1 cellular context compared by ENCODE assay signal in genomic region chr15:76931397-76932089, GRCh38.
TF ChIP-seq lines count a peak whose summit lies in the region.

A gene with protein sequence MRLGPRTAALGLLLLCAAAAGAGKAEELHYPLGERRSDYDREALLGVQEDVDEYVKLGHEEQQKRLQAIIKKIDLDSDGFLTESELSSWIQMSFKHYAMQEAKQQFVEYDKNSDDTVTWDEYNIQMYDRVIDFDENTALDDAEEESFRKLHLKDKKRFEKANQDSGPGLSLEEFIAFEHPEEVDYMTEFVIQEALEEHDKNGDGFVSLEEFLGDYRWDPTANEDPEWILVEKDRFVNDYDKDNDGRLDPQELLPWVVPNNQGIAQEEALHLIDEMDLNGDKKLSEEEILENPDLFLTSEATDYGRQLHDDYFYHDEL (plus strand): TSS chr15:76931749. CDS start chr15:76931842, 93 bp downstream.

TF ChIP-seq in HepG2, 621 proteins besides CTCF, POLR2A, EP300 and RAD21 (continued from another document and continues in another):
- TF ChIP-seq, protein P1, sequence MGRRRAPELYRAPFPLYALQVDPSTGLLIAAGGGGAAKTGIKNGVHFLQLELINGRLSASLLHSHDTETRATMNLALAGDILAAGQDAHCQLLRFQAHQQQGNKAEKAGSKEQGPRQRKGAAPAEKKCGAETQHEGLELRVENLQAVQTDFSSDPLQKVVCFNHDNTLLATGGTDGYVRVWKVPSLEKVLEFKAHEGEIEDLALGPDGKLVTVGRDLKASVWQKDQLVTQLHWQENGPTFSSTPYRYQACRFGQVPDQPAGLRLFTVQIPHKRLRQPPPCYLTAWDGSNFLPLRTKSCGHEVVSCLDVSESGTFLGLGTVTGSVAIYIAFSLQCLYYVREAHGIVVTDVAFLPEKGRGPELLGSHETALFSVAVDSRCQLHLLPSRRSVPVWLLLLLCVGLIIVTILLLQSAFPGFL (CRISPR knock-in tag; IDR thresholded peaks at IDR 0.05) = no peak
- TF ChIP-seq ZNF180 (CRISPR knock-in tag; IDR thresholded peaks at IDR 0.05; ENCODE audit: borderline replicate concordance, low read depth) (no peak), IRF9 (CRISPR knock-in tag; IDR thresholded peaks at IDR 0.05; ENCODE audit: borderline replicate concordance) (no peak), ZNF331 (CRISPR knock-in tag; IDR thresholded peaks at IDR 0.05) (peak; percentile 45; the same call in 1 of the 2 replicates), ZNF20 (CRISPR knock-in tag; IDR thresholded peaks at IDR 0.05) (no peak), ZMYM4 (CRISPR knock-in tag; IDR thresholded peaks at IDR 0.05) (peak; percentile 94), FOXA1 (IDR thresholded peaks at IDR 0.05) (no peak), FOXA1 (CRISPR knock-in tag; IDR thresholded peaks at IDR 0.05) (0 out of 2 replicates have a peak, but pooled peaks have one; percentile 0), ZNF414 (CRISPR knock-in tag; IDR thresholded peaks at IDR 0.05) (no peak), ZNF775 (CRISPR knock-in tag; IDR thresholded peaks at IDR 0.05; ENCODE audit: borderline replicate concordance) (no peak), ZNF101 (CRISPR knock-in tag; IDR thresholded peaks at IDR 0.05; ENCODE audit: borderline replicate concordance, low read depth) (no peak), IRF2 (CRISPR knock-in tag; IDR thresholded peaks at IDR 0.05) (peak; percentile 42; the same call in 1 of the 2 replicates), SAP130 (CRISPR knock-in tag; IDR thresholded peaks at IDR 0.05; ENCODE audit: low read depth) (peak; percentile 87), GPN1 (CRISPR knock-in tag; IDR thresholded peaks at IDR 0.05; ENCODE audit: borderline replicate concordance) (no peak), SATB2 (CRISPR knock-in tag; IDR thresholded peaks at IDR 0.05) (no peak), ZNF567 (CRISPR knock-in tag; IDR thresholded peaks at IDR 0.05; ENCODE audit: borderline replicate concordance) (no peak), PPARG (CRISPR knock-in tag; conservative IDR thresholded peaks at IDR 0.05) (0 out of 2 replicates have a peak, but pooled peaks have one; percentile 21), BRCA1 (CRISPR knock-in tag; IDR thresholded peaks at IDR 0.05) (no peak), CHD4 (IDR thresholded peaks at IDR 0.05; ENCODE audit: borderline replicate concordance, low read length) (no peak), ZNF446 (CRISPR knock-in tag; IDR thresholded peaks at IDR 0.05) (peak; percentile 90; the same call in 1 of the 2 replicates), GLI4 (CRISPR knock-in tag; IDR thresholded peaks at IDR 0.05; ENCODE audit: borderline replicate concordance) (no peak), TP53 (CRISPR knock-in tag; conservative IDR thresholded peaks at IDR 0.05) (no peak), TOPORS (CRISPR knock-in tag; IDR thresholded peaks at IDR 0.05) (0 out of 2 replicates have a peak, but pooled peaks have one; percentile 54), ZNF816 (CRISPR knock-in tag; IDR thresholded peaks at IDR 0.05; ENCODE audit: borderline replicate concordance) (no peak), RBAK (CRISPR knock-in tag; IDR thresholded peaks at IDR 0.05) (no peak), SNAPC2 (CRISPR knock-in tag; IDR thresholded peaks at IDR 0.05) (no peak), ZFP36L1 (CRISPR knock-in tag; IDR thresholded peaks at IDR 0.05) (peak; percentile 65; the same call in 1 of the 2 replicates), ZNF841 (CRISPR knock-in tag; IDR thresholded peaks at IDR 0.05; ENCODE audit: borderline replicate concordance) (no peak), ZNF44 (CRISPR knock-in tag; IDR thresholded peaks at IDR 0.05) (no peak), ZNF496 (CRISPR knock-in tag; IDR thresholded peaks at IDR 0.05; ENCODE audit: insufficient replicate concordance) (no peak), SALL2 (CRISPR knock-in tag; IDR thresholded peaks at IDR 0.05) (no peak; the same call in 1 of the 2 replicates), NFKBIZ (CRISPR knock-in tag; IDR thresholded peaks at IDR 0.05) (no peak), JARID2 (CRISPR knock-in tag; IDR thresholded peaks at IDR 0.05; ENCODE audit: insufficient replicate concordance) (no peak), RFX1 (IDR thresholded peaks at IDR 0.05) (no peak), CENPBD1 (CRISPR knock-in tag; IDR thresholded peaks at IDR 0.05; ENCODE audit: borderline replicate concordance, low read depth) (no peak), ESRRA (CRISPR knock-in tag; IDR thresholded peaks at IDR 0.05; ENCODE audit: low read depth) (0 out of 2 replicates have a peak, but pooled peaks have one; percentile 1), RCOR2 (CRISPR knock-in tag; IDR thresholded peaks at IDR 0.05) (no peak), GATAD1 (CRISPR knock-in tag; IDR thresholded peaks at IDR 0.05) (peak; percentile 63; the same call in 1 of the 2 replicates), KLF9 (CRISPR knock-in tag; IDR thresholded peaks at IDR 0.05; ENCODE audit: low read depth) (no peak), ZNF788 (CRISPR knock-in tag; IDR thresholded peaks at IDR 0.05; ENCODE audit: borderline replicate concordance) (peak; percentile 12; the same call in 1 of the 2 replicates), ZNF343 (CRISPR knock-in tag; IDR thresholded peaks at IDR 0.05) (0 out of 2 replicates have a peak, but pooled peaks have one; percentile 58), U2AF1 (optimal IDR thresholded peaks at IDR 0.05; ENCODE audit: low read depth, low read length) (no peak), AKAP8 (CRISPR knock-in tag; IDR thresholded peaks at IDR 0.05) (no peak), ZNF136 (CRISPR knock-in tag; IDR thresholded peaks at IDR 0.05; ENCODE audit: low read depth) (no peak), FOXK1 (CRISPR knock-in tag; IDR thresholded peaks at IDR 0.05; ENCODE audit: borderline replicate concordance, low read depth) (no peak), MBD4 (IDR thresholded peaks at IDR 0.05; ENCODE audit: borderline replicate concordance, low read length) (no peak), ZEB1 (IDR thresholded peaks at IDR 0.05; ENCODE audit: insufficient replicate concordance, low read depth) (no peak), KDM2A (CRISPR knock-in tag; IDR thresholded peaks at IDR 0.05; ENCODE audit: borderline replicate concordance, low read depth) (peak; percentile 80), ZNF619 (CRISPR knock-in tag; IDR thresholded peaks at IDR 0.05) (no peak), TEF (CRISPR knock-in tag; IDR thresholded peaks at IDR 0.05) (no peak), STAT5B (CRISPR knock-in tag; IDR thresholded peaks at IDR 0.05) (no peak), PHF8 (CRISPR knock-in tag; IDR thresholded peaks at IDR 0.05) (peak; percentile 79), ZNF510 (CRISPR knock-in tag; IDR thresholded peaks at IDR 0.05; ENCODE audit: low read depth) (no peak), NR2F2 (IDR thresholded peaks at IDR 0.05; ENCODE audit: borderline replicate concordance, low read depth) (no peak), ELF4 (CRISPR knock-in tag; IDR thresholded peaks at IDR 0.05; ENCODE audit: borderline replicate concordance) (no peak), NAIF1 (CRISPR knock-in tag; IDR thresholded peaks at IDR 0.05; ENCODE audit: borderline replicate concordance) (0 out of 2 replicates have a peak, but pooled peaks have one; percentile 13)
- TF ChIP-seq, protein P2, sequence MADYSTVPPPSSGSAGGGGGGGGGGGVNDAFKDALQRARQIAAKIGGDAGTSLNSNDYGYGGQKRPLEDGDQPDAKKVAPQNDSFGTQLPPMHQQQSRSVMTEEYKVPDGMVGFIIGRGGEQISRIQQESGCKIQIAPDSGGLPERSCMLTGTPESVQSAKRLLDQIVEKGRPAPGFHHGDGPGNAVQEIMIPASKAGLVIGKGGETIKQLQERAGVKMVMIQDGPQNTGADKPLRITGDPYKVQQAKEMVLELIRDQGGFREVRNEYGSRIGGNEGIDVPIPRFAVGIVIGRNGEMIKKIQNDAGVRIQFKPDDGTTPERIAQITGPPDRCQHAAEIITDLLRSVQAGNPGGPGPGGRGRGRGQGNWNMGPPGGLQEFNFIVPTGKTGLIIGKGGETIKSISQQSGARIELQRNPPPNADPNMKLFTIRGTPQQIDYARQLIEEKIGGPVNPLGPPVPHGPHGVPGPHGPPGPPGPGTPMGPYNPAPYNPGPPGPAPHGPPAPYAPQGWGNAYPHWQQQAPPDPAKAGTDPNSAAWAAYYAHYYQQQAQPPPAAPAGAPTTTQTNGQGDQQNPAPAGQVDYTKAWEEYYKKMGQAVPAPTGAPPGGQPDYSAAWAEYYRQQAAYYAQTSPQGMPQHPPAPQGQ (CRISPR knock-in tag; IDR thresholded peaks at IDR 0.05; ENCODE audit: borderline replicate concordance) = no peak
- TF ChIP-seq, protein P3, sequence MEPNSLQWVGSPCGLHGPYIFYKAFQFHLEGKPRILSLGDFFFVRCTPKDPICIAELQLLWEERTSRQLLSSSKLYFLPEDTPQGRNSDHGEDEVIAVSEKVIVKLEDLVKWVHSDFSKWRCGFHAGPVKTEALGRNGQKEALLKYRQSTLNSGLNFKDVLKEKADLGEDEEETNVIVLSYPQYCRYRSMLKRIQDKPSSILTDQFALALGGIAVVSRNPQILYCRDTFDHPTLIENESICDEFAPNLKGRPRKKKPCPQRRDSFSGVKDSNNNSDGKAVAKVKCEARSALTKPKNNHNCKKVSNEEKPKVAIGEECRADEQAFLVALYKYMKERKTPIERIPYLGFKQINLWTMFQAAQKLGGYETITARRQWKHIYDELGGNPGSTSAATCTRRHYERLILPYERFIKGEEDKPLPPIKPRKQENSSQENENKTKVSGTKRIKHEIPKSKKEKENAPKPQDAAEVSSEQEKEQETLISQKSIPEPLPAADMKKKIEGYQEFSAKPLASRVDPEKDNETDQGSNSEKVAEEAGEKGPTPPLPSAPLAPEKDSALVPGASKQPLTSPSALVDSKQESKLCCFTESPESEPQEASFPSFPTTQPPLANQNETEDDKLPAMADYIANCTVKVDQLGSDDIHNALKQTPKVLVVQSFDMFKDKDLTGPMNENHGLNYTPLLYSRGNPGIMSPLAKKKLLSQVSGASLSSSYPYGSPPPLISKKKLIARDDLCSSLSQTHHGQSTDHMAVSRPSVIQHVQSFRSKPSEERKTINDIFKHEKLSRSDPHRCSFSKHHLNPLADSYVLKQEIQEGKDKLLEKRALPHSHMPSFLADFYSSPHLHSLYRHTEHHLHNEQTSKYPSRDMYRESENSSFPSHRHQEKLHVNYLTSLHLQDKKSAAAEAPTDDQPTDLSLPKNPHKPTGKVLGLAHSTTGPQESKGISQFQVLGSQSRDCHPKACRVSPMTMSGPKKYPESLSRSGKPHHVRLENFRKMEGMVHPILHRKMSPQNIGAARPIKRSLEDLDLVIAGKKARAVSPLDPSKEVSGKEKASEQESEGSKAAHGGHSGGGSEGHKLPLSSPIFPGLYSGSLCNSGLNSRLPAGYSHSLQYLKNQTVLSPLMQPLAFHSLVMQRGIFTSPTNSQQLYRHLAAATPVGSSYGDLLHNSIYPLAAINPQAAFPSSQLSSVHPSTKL (CRISPR knock-in tag; IDR thresholded peaks at IDR 0.05) = no peak
- TF ChIP-seq, protein P4, sequence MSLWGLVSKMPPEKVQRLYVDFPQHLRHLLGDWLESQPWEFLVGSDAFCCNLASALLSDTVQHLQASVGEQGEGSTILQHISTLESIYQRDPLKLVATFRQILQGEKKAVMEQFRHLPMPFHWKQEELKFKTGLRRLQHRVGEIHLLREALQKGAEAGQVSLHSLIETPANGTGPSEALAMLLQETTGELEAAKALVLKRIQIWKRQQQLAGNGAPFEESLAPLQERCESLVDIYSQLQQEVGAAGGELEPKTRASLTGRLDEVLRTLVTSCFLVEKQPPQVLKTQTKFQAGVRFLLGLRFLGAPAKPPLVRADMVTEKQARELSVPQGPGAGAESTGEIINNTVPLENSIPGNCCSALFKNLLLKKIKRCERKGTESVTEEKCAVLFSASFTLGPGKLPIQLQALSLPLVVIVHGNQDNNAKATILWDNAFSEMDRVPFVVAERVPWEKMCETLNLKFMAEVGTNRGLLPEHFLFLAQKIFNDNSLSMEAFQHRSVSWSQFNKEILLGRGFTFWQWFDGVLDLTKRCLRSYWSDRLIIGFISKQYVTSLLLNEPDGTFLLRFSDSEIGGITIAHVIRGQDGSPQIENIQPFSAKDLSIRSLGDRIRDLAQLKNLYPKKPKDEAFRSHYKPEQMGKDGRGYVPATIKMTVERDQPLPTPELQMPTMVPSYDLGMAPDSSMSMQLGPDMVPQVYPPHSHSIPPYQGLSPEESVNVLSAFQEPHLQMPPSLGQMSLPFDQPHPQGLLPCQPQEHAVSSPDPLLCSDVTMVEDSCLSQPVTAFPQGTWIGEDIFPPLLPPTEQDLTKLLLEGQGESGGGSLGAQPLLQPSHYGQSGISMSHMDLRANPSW (CRISPR knock-in tag; IDR thresholded peaks at IDR 0.05; ENCODE audit: borderline replicate concordance) = no peak
- TF ChIP-seq, protein P5, sequence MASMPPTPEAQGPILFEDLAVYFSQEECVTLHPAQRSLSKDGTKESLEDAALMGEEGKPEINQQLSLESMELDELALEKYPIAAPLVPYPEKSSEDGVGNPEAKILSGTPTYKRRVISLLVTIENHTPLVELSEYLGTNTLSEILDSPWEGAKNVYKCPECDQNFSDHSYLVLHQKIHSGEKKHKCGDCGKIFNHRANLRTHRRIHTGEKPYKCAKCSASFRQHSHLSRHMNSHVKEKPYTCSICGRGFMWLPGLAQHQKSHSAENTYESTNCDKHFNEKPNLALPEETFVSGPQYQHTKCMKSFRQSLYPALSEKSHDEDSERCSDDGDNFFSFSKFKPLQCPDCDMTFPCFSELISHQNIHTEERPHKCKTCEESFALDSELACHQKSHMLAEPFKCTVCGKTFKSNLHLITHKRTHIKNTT (CRISPR knock-in tag; IDR thresholded peaks at IDR 0.05) = no peak
